8 cellular contexts compared by ENCODE assay signal in the genomic region with DNA sequence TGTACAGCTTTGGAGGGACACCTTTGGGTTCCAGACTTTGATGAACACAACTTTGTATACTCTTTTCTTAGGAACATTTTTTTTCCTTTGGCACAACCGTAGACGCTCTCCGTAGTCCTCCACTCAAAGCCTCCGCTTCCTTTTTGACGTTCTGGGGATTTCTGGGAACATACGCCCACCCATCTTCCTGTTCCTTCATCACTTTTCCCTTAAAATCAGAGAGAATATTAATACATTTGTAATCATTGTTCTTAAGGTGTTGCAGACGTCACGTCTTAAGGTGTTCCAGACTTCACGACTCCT. TPM values are rescaled to one million over a fixed set of nuclear protein-coding genes. Genes with fewer than 3 reads are reported as not detected.
DNase-seq lines count a peak whose midpoint lies in the region; ATAC-seq and TF ChIP-seq lines count a peak whose summit lies in the region.

No MANE protein-coding gene starts in this region.

- H3K27ac Mint-ChIP-seq in activated CD8-positive, alpha-beta T cell treated with anti-CD3 and anti-CD28 coated beads, Interleukin-2, amount 10 ng/mL, durations not matched to agents 7 days and 5 days: peak overlapping the region; percentile 88

- H3K27me3 Mint-ChIP-seq in activated CD8-positive, alpha-beta T cell treated with anti-CD3 and anti-CD28 coated beads, Interleukin-2, amount 10 ng/mL, durations not matched to agents 7 days and 5 days (ENCODE audit: low read depth): no peaks in the 10 kb centered on the region

- H4K20me1 ChIP-seq in HCT116 (ENCODE audit: insufficient read depth): peaks cover under 1% of the 10 kb centered on the region; the same call in 1 of the 2 replicates

- H3K4me3 ChIP-seq in HCT116 (replicated peaks in 1 of 2; ENCODE audit: low read depth in 1 of 2, low read length in 2 of 2) (peak overlapping the region; percentile 89 to 94), skeletal muscle satellite cell (ENCODE audit: low read length) (peak overlapping the region; percentile 99)

- RAD21 ChIA-PET in HCT116 (lab: Charles Lee; ENCODE audit: low non-redundant PET in 1 of 2, low total read pairs in 2 of 2, uncharacterized antibody in 2 of 2, unreplicated experiment in 2 of 2): no interaction called here

- no peaks in the 10 kb centered on the region for H3K9me3 Mint-ChIP-seq in activated CD8-positive, alpha-beta T cell treated with anti-CD3 and anti-CD28 coated beads, Interleukin-2, amount 10 ng/mL, durations not matched to agents 7 days and 5 days (ENCODE audit: insufficient read depth)

- H3K9ac ChIP-seq in HCT116 (ENCODE audit: low read length) (peak overlapping the region; percentile 95), skeletal muscle satellite cell (ENCODE audit: low read depth, low read length) (peak overlapping the region; percentile 98)

- TF ChIP-seq CTCF in HCT116 (IDR thresholded peaks at IDR 0.05 in 2 of 3, conservative IDR thresholded peaks at IDR 0.05 in 1 of 3; ENCODE audit: borderline replicate concordance in 1 of 3, insufficient read depth in 1 of 3, low read depth in 2 of 3, low read length in 2 of 3): no peak

- H2AFZ ChIP-seq in HCT116 (ENCODE audit: low read depth, low read length, poor library complexity, severe bottlenecking): peak overlapping the region; percentile 77

- CTCF ChIA-PET in HCT116 (lab: Charles Lee): no interaction called here
- CTCF ChIA-PET in activated CD8-positive, alpha-beta T cell treated with anti-CD3 and anti-CD28 coated beads, Interleukin-2, amount 10 ng/mL, durations not matched to agents 7 days and 5 days (lab: Charles Lee): interaction anchor here (0.6 to 1.4 kb wide), 2 partner anchors 13 to 259 kb away, joined by 3 read pairs; no protein-coding TSS in a partner anchor

- peak overlapping the region; percentile 18 for H3K27ac ChIP-seq in HCT116 (ENCODE audit: low read depth, low read length)

- no peaks in the 10 kb centered on the region for H3K9me2 ChIP-seq in HCT116 (ENCODE audit: insufficient read depth)

- H3K4me3 Mint-ChIP-seq in activated CD8-positive, alpha-beta T cell treated with anti-CD3 and anti-CD28 coated beads, Interleukin-2, amount 10 ng/mL, durations not matched to agents 7 days and 5 days: peak overlapping the region; percentile 98

- H3K4me1 Mint-ChIP-seq in activated CD8-positive, alpha-beta T cell treated with anti-CD3 and anti-CD28 coated beads, Interleukin-2, amount 10 ng/mL, durations not matched to agents 7 days and 5 days (ENCODE audit: low read depth): peaks cover 48% of the 10 kb centered on the region

- H3K9me3 ChIP-seq in HCT116 (ENCODE audit: control insufficient read depth in 1 of 2, insufficient read depth in 1 of 2, low read depth in 1 of 2, low read length in 2 of 2) (no peaks in the 10 kb centered on the region), skeletal muscle satellite cell (replicated peaks; ENCODE audit: low read length) (no peaks in the 10 kb centered on the region)

- H3K36me3 ChIP-seq in HCT116 (ENCODE audit: control insufficient read depth in 1 of 2, insufficient read depth in 2 of 2, low read length in 2 of 2) (0 out of 4 replicates have a peak, but pooled peaks cover 0 to 4% of the 10 kb centered on the region in 2 experiments), skeletal muscle satellite cell (ENCODE audit: insufficient read depth, low read length) (peaks cover 6% of the 10 kb centered on the region)

- peaks cover 3 to 14% of the 10 kb centered on the region in 2 experiments; a peak in 3 of 4 replicates for H3K4me1 ChIP-seq in HCT116 (ENCODE audit: control insufficient read depth in 1 of 2, insufficient read depth in 2 of 2, low read length in 2 of 2)
- peaks cover 22% of the 10 kb centered on the region for H3K4me1 ChIP-seq in skeletal muscle satellite cell (ENCODE audit: control insufficient read depth, insufficient read depth, low read length)

- H3K27me3 ChIP-seq in HCT116 (ENCODE audit: insufficient read depth, low read length) (no peaks in the 10 kb centered on the region), skeletal muscle satellite cell (ENCODE audit: control insufficient read depth, insufficient read depth, low read length) (no peaks in the 10 kb centered on the region)

- no peak for TF ChIP-seq RAD21 in HCT116 (IDR thresholded peaks at IDR 0.05; ENCODE audit: low read depth)

- DNase-seq in HCT116 (ENCODE audit: low read depth, low spot score) (peak; percentile 1), left cardiac atrium (no peak), RPMI8226 (no peak), LoVo (ENCODE audit: low spot score) (no peak), hypothalamus (lab: John Stamatoyannopoulos, UW) (no peak), NCI-H1105 (lab: John Stamatoyannopoulos, UW) (no peak)
- DNase-seq in activated CD8-positive, alpha-beta T cell treated with anti-CD3 and anti-CD28 coated beads, Interleukin-2, amount 10 ng/mL, durations not matched to agents 7 days and 5 days: no peak

- ATAC-seq in HCT116 (peak; percentile 6), left cardiac atrium (peak; percentile 4 to 14)
- ATAC-seq in activated CD8-positive, alpha-beta T cell treated with anti-CD3 and anti-CD28 coated beads, Interleukin-2, amount 10 ng/mL, durations not matched to agents 7 days and 5 days: no peak

- POLR2A ChIA-PET in HCT116 (lab: Charles Lee): no interaction called here
- POLR2A ChIA-PET in activated CD8-positive, alpha-beta T cell treated with anti-CD3 and anti-CD28 coated beads, Interleukin-2, amount 10 ng/mL, durations not matched to agents 7 days and 5 days (lab: Charles Lee): interaction anchor here (0.6 to 1.3 kb wide), 5 partner anchors 10 to 195 kb away, joined by 3 to 4 read pairs (median 3); a partner anchor contains a TSS

- H3K36me3 Mint-ChIP-seq in activated CD8-positive, alpha-beta T cell treated with anti-CD3 and anti-CD28 coated beads, Interleukin-2, amount 10 ng/mL, durations not matched to agents 7 days and 5 days (ENCODE audit: low read depth): peaks cover 13% of the 10 kb centered on the region

- H3K4me2 ChIP-seq in HCT116 (ENCODE audit: low read length): peak overlapping the region; percentile 92
- H3K4me2 ChIP-seq in skeletal muscle satellite cell (ENCODE audit: low read length): peak overlapping the region; percentile 96

- BruUV-seq in HCT116 (replicated peaks; lab: Mats Ljungman, UMichigan): TSS peak; percentile 92

- no peak for TF ChIP-seq POLR2A in HCT116 (IDR thresholded peaks at IDR 0.05; ENCODE audit: borderline replicate concordance, extremely low read depth, insufficient read depth, insufficient read length)

- intact Hi-C loops in HCT116 (cut with micrococcal nuclease): loop anchor here (5.0 kb wide), 1 partner anchor 153 kb away; no protein-coding TSS in a partner anchor
- intact Hi-C loops in left cardiac atrium (cut with DNase I): no loop called here

- peaks cover 13% of the 10 kb centered on the region for H3K79me2 ChIP-seq in HCT116 (ENCODE audit: insufficient read depth, low read length)

TF ChIP-seq in HCT116, 20 proteins besides CTCF, POLR2A, EP300 and RAD21 (continues in another document):
- TF ChIP-seq CBX3 (IDR thresholded peaks at IDR 0.05; ENCODE audit: low read depth) (no peak), TCF7L2 (IDR thresholded peaks at IDR 0.05; ENCODE audit: borderline replicate concordance, extremely low read depth, insufficient read depth, insufficient read length) (no peak), YY1 (IDR thresholded peaks at IDR 0.05; ENCODE audit: extremely low read depth, insufficient replicate concordance, low read depth, low read length) (no peak), FOSL1 (IDR thresholded peaks at IDR 0.05; ENCODE audit: low read depth) (no peak), ZFX (IDR thresholded peaks at IDR 0.05) (no peak), SRF (IDR thresholded peaks at IDR 0.05; ENCODE audit: low read depth) (no peak), SIN3A (IDR thresholded peaks at IDR 0.05; ENCODE audit: low read depth) (no peak), ELF1 (IDR thresholded peaks at IDR 0.05; ENCODE audit: borderline replicate concordance, low read depth) (no peak), JUND (IDR thresholded peaks at IDR 0.05) (no peak)
- TF ChIP-seq, protein P1, sequence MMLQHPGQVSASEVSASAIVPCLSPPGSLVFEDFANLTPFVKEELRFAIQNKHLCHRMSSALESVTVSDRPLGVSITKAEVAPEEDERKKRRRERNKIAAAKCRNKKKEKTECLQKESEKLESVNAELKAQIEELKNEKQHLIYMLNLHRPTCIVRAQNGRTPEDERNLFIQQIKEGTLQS (IDR thresholded peaks at IDR 0.05): no peak

RNA-seq across cellular contexts. Expression of a gene that starts 0.4 kb away (rescaled TPM):
- 72.7 TPM for total RNA-seq in HCT116 (2021; ENCODE audit: unreplicated experiment)
- 34.6 and 36.1 TPM in 2 replicates for polyA plus RNA-seq in HCT116 (2012)
- total RNA-seq in activated CD8-positive, alpha-beta T cell treated with anti-CD3 and anti-CD28 coated beads, Interleukin-2, amount 10 ng/mL, durations not matched to agents 7 days and 5 days: 10 to 100 TPM; 53.8 to 55.1 TPM
- total RNA-seq in left cardiac atrium: 10 to 100 TPM; 54.0 to 58.6 TPM
- total RNA-seq in skeletal muscle satellite cell (2012; rRNA removed): 86.7 and 94.6 TPM in 2 replicates

RNA-seq across cellular contexts. Expression of a gene that starts 39.3 kb away (rescaled TPM):
- total RNA-seq in HCT116 (2021; ENCODE audit: unreplicated experiment) (30.4 TPM), left cardiac atrium (10 to 100 TPM; 13.9 to 23.6 TPM)
- 12.8 and 13.4 TPM in 2 replicates for polyA plus RNA-seq in HCT116 (2012)
- total RNA-seq in activated CD8-positive, alpha-beta T cell treated with anti-CD3 and anti-CD28 coated beads, Interleukin-2, amount 10 ng/mL, durations not matched to agents 7 days and 5 days: 10 to 100 TPM; 16.2 to 19.3 TPM
- total RNA-seq in skeletal muscle satellite cell (2012; rRNA removed): 28.1 and 28.4 TPM in 2 replicates

RNA-seq across cellular contexts. Expression of a gene that starts 55.1 kb away (rescaled TPM):
- total RNA-seq in HCT116 (2021; ENCODE audit: unreplicated experiment): not detected
- not detected in 2 replicates for polyA plus RNA-seq in HCT116 (2012)
- not detected for total RNA-seq in activated CD8-positive, alpha-beta T cell treated with anti-CD3 and anti-CD28 coated beads, Interleukin-2, amount 10 ng/mL, durations not matched to agents 7 days and 5 days
- total RNA-seq in left cardiac atrium: not detected
- total RNA-seq in skeletal muscle satellite cell (2012; rRNA removed): not detected in 2 replicates
